ENCODE assay signal across 21 cellular contexts in genomic region chr13:100075700-100076587, GRCh38.
"Had no signal": no experiment of that assay in that cellular context is flagged by ENCODE, and none has a peak within 500 bp of the region (broad histone marks: within the 10 kb centered on the region; RNA-seq: fewer than 3 reads in every experiment).

No MANE protein-coding gene starts in this region.

- H3K36me3 Mint-ChIP-seq: activated CD8-positive, alpha-beta memory T cell treated with anti-CD3 and anti-CD28 coated beads, Interleukin-2, amount 10 ng/mL, durations not matched to agents 7 days and 5 days; activated naive CD8-positive, alpha-beta T cell treated with anti-CD3 and anti-CD28 coated beads for 36 hours; memory B cell; naive B cell had no signal

- H3K4me3 Mint-ChIP-seq: activated B cell treated with CpG ODN at 0.5 μM for 24 hours; activated CD4-positive, alpha-beta memory T cell treated with anti-CD3 and anti-CD28 coated beads, Interleukin-2, amount 10 ng/mL, durations not matched to agents 7 days and 5 days; activated CD8-positive, alpha-beta memory T cell treated with anti-CD3 and anti-CD28 coated beads, Interleukin-2, amount 10 ng/mL, durations not matched to agents 7 days and 5 days; activated naive CD8-positive, alpha-beta T cell treated with anti-CD3 and anti-CD28 coated beads for 36 hours; activated T-helper 17 cell treated with anti-CD3 and anti-CD28 coated beads, Interleukin-2, amount 50 U/mL, for 72 hours; memory B cell; neural crest cell; stimulated activated naive B cell treated with anti-CD40 and anti-IgM and Interleukin-4, amounts not matched to agents 10 μg/mL and 1 μg/mL and 100 μg/mL, for 72 hours; T-helper 2 cell treated with Interferon-gamma antibody and Interleukin-4, amounts not matched to agents 5 μg/mL and 100 μg/mL, for 36 hours had no signal

- ATAC-seq: activated CD8-positive, alpha-beta memory T cell treated with anti-CD3 and anti-CD28 coated beads, Interleukin-2, amount 10 ng/mL, durations not matched to agents 7 days and 5 days; activated T-helper 17 cell treated with anti-CD3 and anti-CD28 coated beads, Interleukin-2, amount 50 U/mL, for 72 hours; body of pancreas; left ventricle myocardium superior; sciatic nerve; stimulated activated naive B cell treated with anti-CD40 and anti-IgM and Interleukin-4, amounts not matched to agents 10 μg/mL and 1 μg/mL and 100 μg/mL, for 72 hours had no signal

- H3K9me3 Mint-ChIP-seq: activated B cell treated with CpG ODN at 0.5 μM for 24 hours; activated CD4-positive, alpha-beta memory T cell treated with anti-CD3 and anti-CD28 coated beads, Interleukin-2, amount 10 ng/mL, durations not matched to agents 7 days and 5 days; activated naive CD8-positive, alpha-beta T cell treated with anti-CD3 and anti-CD28 coated beads for 36 hours; activated T-helper 17 cell treated with anti-CD3 and anti-CD28 coated beads, Interleukin-2, amount 50 U/mL, for 72 hours; memory B cell; neural crest cell; stimulated activated naive B cell treated with anti-CD40 and anti-IgM and Interleukin-4, amounts not matched to agents 10 μg/mL and 1 μg/mL and 100 μg/mL, for 72 hours; T-helper 2 cell treated with Interferon-gamma antibody and Interleukin-4, amounts not matched to agents 5 μg/mL and 100 μg/mL, for 36 hours had no signal

- DNase-seq: activated B cell treated with CpG ODN at 0.5 μM for 24 hours; activated CD4-positive, alpha-beta memory T cell treated with anti-CD3 and anti-CD28 coated beads, Interleukin-2, amount 10 ng/mL, durations not matched to agents 7 days and 5 days; activated CD4-positive, alpha-beta T cell treated with anti-CD3 and anti-CD28 coated beads for 48 hours; activated CD8-positive, alpha-beta memory T cell treated with anti-CD3 and anti-CD28 coated beads, Interleukin-2, amount 10 ng/mL, durations not matched to agents 7 days and 5 days; activated naive CD4-positive, alpha-beta T cell; activated naive CD8-positive, alpha-beta T cell treated with anti-CD3 and anti-CD28 coated beads for 36 hours; body of pancreas; dorsolateral prefrontal cortex; foreskin melanocyte; hypothalamus; kidney; left ventricle myocardium superior; naive B cell; spleen; stimulated activated naive B cell treated with anti-CD40 and anti-IgM and Interleukin-4, amounts not matched to agents 10 μg/mL and 1 μg/mL and 100 μg/mL, for 72 hours; thyroid gland had no signal

- H3K4me1 Mint-ChIP-seq: activated B cell treated with CpG ODN at 0.5 μM for 24 hours; activated CD4-positive, alpha-beta memory T cell treated with anti-CD3 and anti-CD28 coated beads, Interleukin-2, amount 10 ng/mL, durations not matched to agents 7 days and 5 days; activated CD8-positive, alpha-beta memory T cell treated with anti-CD3 and anti-CD28 coated beads, Interleukin-2, amount 10 ng/mL, durations not matched to agents 7 days and 5 days; activated naive CD8-positive, alpha-beta T cell treated with anti-CD3 and anti-CD28 coated beads for 36 hours; activated T-helper 17 cell treated with anti-CD3 and anti-CD28 coated beads, Interleukin-2, amount 50 U/mL, for 72 hours; memory B cell; naive B cell; stimulated activated naive B cell treated with anti-CD40 and anti-IgM and Interleukin-4, amounts not matched to agents 10 μg/mL and 1 μg/mL and 100 μg/mL, for 72 hours had no signal

- H3K27ac Mint-ChIP-seq: activated B cell treated with CpG ODN at 0.5 μM for 24 hours; activated CD4-positive, alpha-beta memory T cell treated with anti-CD3 and anti-CD28 coated beads, Interleukin-2, amount 10 ng/mL, durations not matched to agents 7 days and 5 days; activated CD8-positive, alpha-beta memory T cell treated with anti-CD3 and anti-CD28 coated beads, Interleukin-2, amount 10 ng/mL, durations not matched to agents 7 days and 5 days; activated naive CD8-positive, alpha-beta T cell treated with anti-CD3 and anti-CD28 coated beads for 36 hours; activated T-helper 17 cell treated with anti-CD3 and anti-CD28 coated beads, Interleukin-2, amount 50 U/mL, for 72 hours; memory B cell; stimulated activated naive B cell treated with anti-CD40 and anti-IgM and Interleukin-4, amounts not matched to agents 10 μg/mL and 1 μg/mL and 100 μg/mL, for 72 hours; T-helper 2 cell treated with Interferon-gamma antibody and Interleukin-4, amounts not matched to agents 5 μg/mL and 100 μg/mL, for 36 hours had no signal

- H3K27me3 Mint-ChIP-seq: activated B cell treated with CpG ODN at 0.5 μM for 24 hours; activated CD4-positive, alpha-beta memory T cell treated with anti-CD3 and anti-CD28 coated beads, Interleukin-2, amount 10 ng/mL, durations not matched to agents 7 days and 5 days; activated CD8-positive, alpha-beta memory T cell treated with anti-CD3 and anti-CD28 coated beads, Interleukin-2, amount 10 ng/mL, durations not matched to agents 7 days and 5 days; activated naive CD8-positive, alpha-beta T cell treated with anti-CD3 and anti-CD28 coated beads for 36 hours; activated T-helper 17 cell treated with anti-CD3 and anti-CD28 coated beads, Interleukin-2, amount 50 U/mL, for 72 hours; memory B cell had no signal
